Comparison of ENCODE assay signal across 21 cellular contexts in the genomic region with DNA sequence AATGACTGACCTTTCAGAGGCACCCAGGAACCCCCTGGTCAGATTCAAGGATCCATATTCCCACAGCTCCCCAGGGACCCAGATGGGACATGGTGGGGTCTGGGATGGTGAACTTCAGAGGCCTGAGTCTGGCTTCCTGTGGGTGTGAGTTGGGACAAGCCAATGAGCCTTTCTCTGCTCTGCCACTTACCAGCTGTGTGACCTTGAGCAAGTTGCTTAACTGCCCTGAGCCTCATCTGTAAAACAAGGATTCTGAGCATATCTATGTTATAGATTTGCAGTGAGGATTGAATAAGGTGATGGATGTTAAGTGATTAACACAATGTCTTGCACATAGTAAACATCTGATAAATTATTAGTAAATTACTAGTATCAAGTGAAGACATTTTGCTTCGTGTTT. TPM values are rescaled to one million over a fixed set of nuclear protein-coding genes. Genes with fewer than 3 reads are reported as not detected.
"Had no signal": no experiment of that assay in that cellular context is flagged by ENCODE, and none has a peak within 500 bp of the region (broad histone marks: within the 10 kb centered on the region; RNA-seq: fewer than 3 reads in every experiment).

No MANE protein-coding gene starts in this region.

- DNase-seq: Karpas-422, KG1, MG63, NCI-H1092, NCI-H1105 treated with DMSO at 0.1 percent for 48 hours, NCI-H1417 treated with DMSO at 0.1 percent for 48 hours, NCI-H187, NCI-H2029, NCI-H2081 treated with DMSO at 0.1 percent for 48 hours, NCI-H2171, NCI-H226, NCI-H446, NCI-H510A, NCI-H524 treated with DMSO at 0.1 percent for 48 hours, NCI-H69, NCI-H774, SHP77 had no signal

- H3K9me3 ChIP-seq: MG63 had no signal

- H3K4me3 ChIP-seq: MG63 had no signal

- H3K27me3 ChIP-seq: MG63 had no signal

- H3K27ac ChIP-seq: HL-60, RWPE1 had no signal

- FAIRE-seq: HTR-8/SVneo had no signal

- H3K36me3 ChIP-seq: MG63 had no signal

RNA-seq across cellular contexts. Expression of gene ABCG8, which starts 6.4 kb away (rescaled TPM):
- total RNA-seq: SK-MEL-5 had no signal
